18 cellular contexts compared by ENCODE assay signal in the genomic region with DNA sequence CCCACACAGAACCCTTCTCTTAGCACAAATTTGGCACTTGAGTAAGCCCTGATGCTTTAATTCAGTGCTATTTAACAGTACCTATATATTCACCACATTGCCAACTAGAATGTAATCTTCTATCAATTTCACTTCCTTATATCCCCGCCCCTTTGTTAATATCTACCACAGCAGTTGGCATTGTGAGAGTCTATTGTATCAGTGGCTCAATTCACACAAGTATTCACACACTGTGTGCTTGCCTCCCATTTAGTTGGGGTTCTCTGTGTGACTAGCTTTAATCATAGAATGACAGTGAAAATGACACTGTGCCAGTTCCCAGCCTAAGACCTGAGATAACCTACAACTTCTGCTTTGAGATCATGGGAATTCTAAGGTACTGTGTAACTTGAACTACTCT.
"Had no signal": no experiment of that assay in that cellular context is flagged by ENCODE, and none has a peak within 500 bp of the region (broad histone marks: within the 10 kb centered on the region; RNA-seq: fewer than 3 reads in every experiment).

No MANE protein-coding gene starts in this region.

- H3K36me3 ChIP-seq: left lung, lower lobe of right lung, ovary, right atrium auricular region, thoracic aorta, transverse colon had no signal

- H3K27ac ChIP-seq: coronary artery, foreskin keratinocyte, left lung, lower lobe of right lung, ovary, right atrium auricular region, thoracic aorta, transverse colon had no signal

- H3K9me3 ChIP-seq: left lung, lower lobe of right lung, ovary, right atrium auricular region, thoracic aorta, transverse colon had no signal

- ATAC-seq: foreskin keratinocyte; left lung; lower lobe of right lung; natural killer cell; stimulated activated naive CD8-positive, alpha-beta T cell treated with anti-CD3 and anti-CD28 coated beads, Interleukin-15, amount 100 ng/mL, for 72 hours had no signal

- DNase-seq: effector CD4-positive, alpha-beta T cell; endodermal cell; erythroblast; foreskin keratinocyte; immature natural killer cell; left lung; lower lobe of right lung; natural killer cell; ovary; stimulated activated CD4-positive, alpha-beta T cell treated with anti-CD3 and anti-CD28 coated beads, Interleukin-4, amount 100 ng/mL, for 24 hours; stimulated activated naive B cell treated with anti-CD40 and anti-IgM and Interleukin-4, amounts not matched to agents 10 μg/mL and 1 μg/mL and 100 μg/mL, for 72 hours; stimulated activated naive CD8-positive, alpha-beta T cell treated with anti-CD3 and anti-CD28 coated beads, Interleukin-15, amount 100 ng/mL, for 72 hours; transverse colon had no signal

- FAIRE-seq: endothelial cell of umbilical vein, keratinocyte had no signal

- H3K4me3 ChIP-seq: coronary artery, left lung, lower lobe of right lung, ovary, right atrium auricular region, thoracic aorta, transverse colon had no signal

- H3K27me3 ChIP-seq: left lung, ovary, right atrium auricular region, transverse colon had no signal

- H3K4me1 ChIP-seq: foreskin keratinocyte, transverse colon had no signal
